9 cellular contexts compared by ENCODE assay signal in genomic region chr2:16626497-16626896, GRCh38. TPM values are rescaled to one million over a fixed set of nuclear protein-coding genes. Genes with fewer than 3 reads are reported as not detected.
DNase-seq lines count a peak whose midpoint lies in the region; ATAC-seq and TF ChIP-seq lines count a peak whose summit lies in the region.
"Had no signal": no experiment of that assay in that cellular context is flagged by ENCODE, and none has a peak within 500 bp of the region (broad histone marks: within the 10 kb centered on the region; RNA-seq: fewer than 3 reads in every experiment).

No MANE protein-coding gene starts in this region.

- H3K4me3 Mint-ChIP-seq in nephron progenitor cell (no peak overlapping the region), endodermal cell (no peak overlapping the region)

- peak overlapping the region; percentile 28; the same call in 1 of the 2 replicates for H2AFZ ChIP-seq in OCI-LY7 (ENCODE audit: low read length)
- H2AFZ ChIP-seq in fibroblast of lung (ENCODE audit: low read length), result no peak overlapping the region

- no peak for ATAC-seq in GM19035 (IDR thresholded peaks at IDR 0.05; ENCODE audit: unreplicated experiment)

- peaks cover 8% of the 10 kb centered on the region for H3K36me3 ChIP-seq in OCI-LY7 (ENCODE audit: insufficient read depth, low read length)
- H3K36me3 ChIP-seq in fibroblast of lung (ENCODE audit: control insufficient read depth, insufficient read depth, low read length), result no peaks in the 10 kb centered on the region
- H3K36me3 ChIP-seq in endodermal cell (ENCODE audit: control insufficient read depth, insufficient read depth, low read length), result no peaks in the 10 kb centered on the region

- H3K36me3 Mint-ChIP-seq in nephron progenitor cell (ENCODE audit: low read depth), result peaks cover 10% of the 10 kb centered on the region
- H3K36me3 Mint-ChIP-seq in endodermal cell (ENCODE audit: low read depth), result no peaks in the 10 kb centered on the region

- H3K9me3 ChIP-seq in OCI-LY7 (ENCODE audit: low read length), result no peaks in the 10 kb centered on the region
- H3K9me3 ChIP-seq in fibroblast of lung (ENCODE audit: control insufficient read depth, insufficient read depth, low read depth, low read length), result no peaks in the 10 kb centered on the region
- H3K9me3 ChIP-seq in endodermal cell (ENCODE audit: control insufficient read depth, low read length), result no peaks in the 10 kb centered on the region

- peak overlapping the region; percentile 95 for H3K4me2 ChIP-seq in OCI-LY7 (ENCODE audit: low read length)
- H3K4me2 ChIP-seq in fibroblast of lung (ENCODE audit: extremely low read depth, insufficient read depth, low read length), result no peak overlapping the region

- H3K79me2 ChIP-seq in OCI-LY7 (ENCODE audit: insufficient read depth, low read depth, low read length), result peaks cover 13% of the 10 kb centered on the region; the same call in 1 of the 2 replicates
- no peaks in the 10 kb centered on the region for H3K79me2 ChIP-seq in fibroblast of lung (ENCODE audit: control insufficient read depth, insufficient read depth, low read length)

- POLR2A ChIA-PET in OCI-LY7 (lab: Charles Lee), result interaction anchor here (0.8 to 15.0 kb wide), 7 partner anchors 10 to 131 kb away, joined by 3 to 414 read pairs (median 4); partner anchors contain the start of gene CYRIA

- peaks cover 6% of the 10 kb centered on the region for H3K27me3 Mint-ChIP-seq in nephron progenitor cell (ENCODE audit: low read depth, poor library complexity)
- no peaks in the 10 kb centered on the region for H3K27me3 Mint-ChIP-seq in endodermal cell (ENCODE audit: insufficient read depth)

- H3K4me1 ChIP-seq in OCI-LY7 (ENCODE audit: insufficient read depth, low read length, poor library complexity, severe bottlenecking) (peaks cover 100% of the 10 kb centered on the region), fibroblast of lung (ENCODE audit: control insufficient read depth, extremely low read depth, insufficient read depth, low read length) (peaks cover 6% of the 10 kb centered on the region), endodermal cell (ENCODE audit: control insufficient read depth, insufficient read depth, low read length) (peaks cover 9% of the 10 kb centered on the region)

- WGBS in endodermal cell (ENCODE audit: insufficient coverage in 1 of 2, insufficient read length in 1 of 2), 2 experiments, result 89 to 100% methylated on average over 2 to 3 of the region's 3 CpGs

- TF ChIP-seq CTCF in AG10803 (conservative IDR thresholded peaks at IDR 0.05; ENCODE audit: low read length) (no peak), OCI-LY7 (conservative IDR thresholded peaks at IDR 0.05; ENCODE audit: low read length) (no peak), fibroblast of lung (conservative IDR thresholded peaks at IDR 0.05 in 1 of 2, IDR thresholded peaks at IDR 0.05 in 1 of 2; ENCODE audit: low read depth in 1 of 2, low read length in 2 of 2) (no peak), nephron progenitor cell (IDR thresholded peaks at IDR 0.05) (no peak), endodermal cell (conservative IDR thresholded peaks at IDR 0.05) (no peak)

- intact Hi-C loops in OCI-LY7 (cut with micrococcal nuclease; ENCODE audit: unreplicated experiment), result loop anchor here (5.0 to 10.0 kb wide), 3 partner anchors 538 to 1126 kb away; partner anchors contain the start of genes GEN1, RAD51AP2 and SMC6

- H3K27ac ChIP-seq in OCI-LY7 (ENCODE audit: low read depth, low read length, poor library complexity, severe bottlenecking) (peak overlapping the region; percentile 97), fibroblast of lung (ENCODE audit: insufficient read depth, low read length) (no peak overlapping the region), endodermal cell (ENCODE audit: low read depth, low read length) (no peak overlapping the region)

- no peaks in the 10 kb centered on the region for H3K9me2 ChIP-seq in OCI-LY7 (ENCODE audit: insufficient read depth, low read length)

- H3K4me1 Mint-ChIP-seq in nephron progenitor cell, result peaks cover 80% of the 10 kb centered on the region
- H3K4me1 Mint-ChIP-seq in endodermal cell, result peaks cover 23% of the 10 kb centered on the region

- no TSS peak for BruUV-seq in OCI-LY7 (replicated peaks; lab: Mats Ljungman, UMichigan)

- H3K9ac ChIP-seq in fibroblast of lung (ENCODE audit: insufficient read depth, low read length) (no peak overlapping the region), endodermal cell (ENCODE audit: extremely low read depth, low read length, poor library complexity, severe bottlenecking) (no peak overlapping the region)

- peak; percentile 26 for DNase-seq in AG10803 (ENCODE audit: low read depth)
- peak; percentile 40 for DNase-seq in OCI-LY7 (ENCODE audit: low spot score)
- peak; percentile 74 to 76 for DNase-seq in fibroblast of lung (ENCODE audit: low read depth in 2 of 2)
- DNase-seq in nephron progenitor cell, result no peak
- DNase-seq in activated CD8-positive, alpha-beta memory T cell treated with anti-CD3 and anti-CD28 coated beads for 24 hours, result no peak
- no peak for DNase-seq in inferior parietal cortex (ENCODE audit: extremely low spot score)
- DNase-seq in endodermal cell, result no peak
- DNase-seq: activated naive CD4-positive, alpha-beta T cell treated with Interleukin-2 at 50 U/mL for 16 hours had no signal

- H3K27me3 ChIP-seq in fibroblast of lung (ENCODE audit: control insufficient read depth, insufficient read depth, low read length), result no peaks in the 10 kb centered on the region
- no peaks in the 10 kb centered on the region for H3K27me3 ChIP-seq in endodermal cell (ENCODE audit: control insufficient read depth, insufficient read depth, low read length, poor library complexity, severe bottlenecking)

- no peaks in the 10 kb centered on the region for H4K20me1 ChIP-seq in OCI-LY7 (ENCODE audit: insufficient read depth, low read length)
- no peaks in the 10 kb centered on the region for H4K20me1 ChIP-seq in fibroblast of lung (ENCODE audit: control insufficient read depth, extremely low read depth, insufficient read depth, low read length)

- H3K4me3 ChIP-seq in AG10803 (ENCODE audit: low read length), result no peak overlapping the region
- peak overlapping the region; percentile 66 for H3K4me3 ChIP-seq in OCI-LY7 (ENCODE audit: low read depth, low read length, poor library complexity, severe bottlenecking)
- H3K4me3 ChIP-seq in fibroblast of lung (replicated peaks in 1 of 4; ENCODE audit: control extremely low read depth in 1 of 4, insufficient read depth in 1 of 4, low read depth in 3 of 4, low read length in 4 of 4), result no peak overlapping the region
- no peak overlapping the region for H3K4me3 ChIP-seq in endodermal cell (ENCODE audit: low read length)

- CTCF ChIA-PET in OCI-LY7 (lab: Charles Lee; ENCODE audit: unreplicated experiment), result interaction anchor here (1.0 to 13.4 kb wide), 4 partner anchors 13 to 130 kb away, joined by 3 to 149 read pairs (median 4); no protein-coding TSS in a partner anchor

- H3K9me3 Mint-ChIP-seq in nephron progenitor cell (no peaks in the 10 kb centered on the region), endodermal cell (no peaks in the 10 kb centered on the region)

- H3K27ac Mint-ChIP-seq in nephron progenitor cell (peak overlapping the region; percentile 91), endodermal cell (no peak overlapping the region)

RNA-seq across cellular contexts. Expression of gene CYRIA, which starts 39.1 kb away (rescaled TPM):
- 2.6 and 5.0 TPM in 2 replicates for total RNA-seq in OCI-LY7 (2014; rRNA removed; shearing (Covaris generic))
- total RNA-seq in OCI-LY7 (2022), result 11.7 and 13.4 TPM in 2 replicates
- total RNA-seq in fibroblast of lung, result 7.4 and 10.2 TPM in 2 replicates
- 3.6 and 6.3 TPM in 2 replicates for polyA plus RNA-seq in fibroblast of lung
- 3.1 and 4.1 TPM in 2 replicates for polyA plus RNA-seq in fibroblast of lung (2012)
- polyA minus RNA-seq in fibroblast of lung (ENCODE audit: low replicate concordance), result 1.1 TPM in 1 of 2 replicates, not detected in the other
- total RNA-seq in endodermal cell, result 1 to 10 TPM in 1 of 2 donors, under 1 TPM in 1; 0.86 to 1.4 TPM
- 11.2 TPM for polyA plus RNA-seq in endodermal cell (2013, experiment 1 of 2)
- polyA plus RNA-seq in endodermal cell (2013, experiment 2 of 2), result 10.0 TPM

Comparison
In these comparisons a context has a peak if more than half of its experiments do, and no peak if none do; other contexts are left out.
1. DNase-seq: peak in AG10803 (single experiment), OCI-LY7 (single experiment) and fibroblast of lung (2 of 2); none in nephron progenitor cell (single experiment), activated CD8-positive, alpha-beta memory T cell treated with anti-CD3 and anti-CD28 coated beads for 24 hours (single experiment), inferior parietal cortex (single experiment) and endodermal cell (single experiment).